20 cellular contexts compared by ENCODE assay signal in the genomic region with DNA sequence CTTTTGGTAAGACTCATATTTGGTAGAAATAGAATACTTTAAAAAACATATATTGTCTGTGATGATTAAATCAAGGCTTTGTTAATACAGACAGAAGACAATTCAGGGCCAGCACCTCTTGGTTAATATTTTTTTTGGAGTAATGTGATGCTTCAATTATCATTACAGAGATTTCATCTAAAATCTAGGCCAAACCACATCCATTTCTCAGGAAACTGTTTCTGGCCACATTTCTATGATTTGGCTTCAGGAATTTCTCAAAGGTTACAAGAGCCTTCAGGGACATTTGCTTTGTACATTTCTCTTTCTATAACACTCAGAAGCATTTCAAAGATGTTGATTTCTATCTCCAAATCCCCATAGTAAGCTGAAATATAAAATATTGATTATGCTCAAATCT.
DNase-seq lines count a peak whose midpoint lies in the region; ATAC-seq and TF ChIP-seq lines count a peak whose summit lies in the region.
"Had no signal": no experiment of that assay in that cellular context is flagged by ENCODE, and none has a peak within 500 bp of the region (broad histone marks: within the 10 kb centered on the region; RNA-seq: fewer than 3 reads in every experiment).

No MANE protein-coding gene starts in this region.

- no peak for TF ChIP-seq POLR2A in breast epithelium (IDR thresholded peaks at IDR 0.05)

- H3K27me3 ChIP-seq in SK-N-SH (ENCODE audit: insufficient read depth), result no peaks in the 10 kb centered on the region
- no peaks in the 10 kb centered on the region for H3K27me3 ChIP-seq in breast epithelium
- no peaks in the 10 kb centered on the region for H3K27me3 ChIP-seq in mammary epithelial cell (ENCODE audit: insufficient read depth, low read length)
- H3K27me3 ChIP-seq: BE2C had no signal

- no peak for ATAC-seq in GM18511 (IDR thresholded peaks at IDR 0.05; ENCODE audit: unreplicated experiment)
- no peak for ATAC-seq in HG02870 (IDR thresholded peaks at IDR 0.05; ENCODE audit: unreplicated experiment)

- peaks cover 7% of the 10 kb centered on the region for H3F3A ChIP-seq in SK-N-SH (replicated peaks; ENCODE audit: insufficient read depth)

- intact Hi-C loops in breast epithelium (cut with DNase I; ENCODE audit: low total_unique reads), result no loop called here
- intact Hi-C loops in mammary epithelial cell (cut with micrococcal nuclease), result no loop called here

- dilution Hi-C loops in mammary epithelial cell (cut with HindIII; ENCODE audit: low sequenced_read_pairs), result no loop called here

- H3K79me2 ChIP-seq in SK-N-SH (ENCODE audit: insufficient read depth) (no peaks in the 10 kb centered on the region), mammary epithelial cell (ENCODE audit: insufficient read depth, low read length) (no peaks in the 10 kb centered on the region)

- CTCF ChIA-PET in SK-N-SH (lab: Yijun Ruan, JAX) (interaction anchor here (1.0 kb wide), 1 partner anchor 39 kb away, joined by 4 read pairs; no protein-coding TSS in a partner anchor), mammary epithelial cell (lab: Charles Lee; ENCODE audit: low non-redundant PET) (no interaction called here)

- H3K9me3 ChIP-seq in SK-N-SH (no peaks in the 10 kb centered on the region), breast epithelium (no peaks in the 10 kb centered on the region), mammary epithelial cell (replicated peaks; ENCODE audit: insufficient read depth, low read length) (no peaks in the 10 kb centered on the region)
- H3K9me3 ChIP-seq: BE2C had no signal

- POLR2A ChIA-PET in SK-N-SH (lab: Yijun Ruan, JAX), result no interaction called here

- H3K27ac ChIP-seq in SK-N-SH (ENCODE audit: low read depth in 2 of 2, low read length in 1 of 2) (no peak overlapping the region; a peak in 1 of 4 replicates), breast epithelium (no peak overlapping the region), mammary epithelial cell (ENCODE audit: insufficient read depth, low read depth, low read length) (no peak overlapping the region)
- H3K27ac ChIP-seq: 22Rv1, GM23248 had no signal

- H4K20me1 ChIP-seq in SK-N-SH (ENCODE audit: insufficient read depth), result no peaks in the 10 kb centered on the region
- H4K20me1 ChIP-seq in mammary epithelial cell (ENCODE audit: insufficient read depth, low read length), result no peaks in the 10 kb centered on the region

- H3K36me3 ChIP-seq in SK-N-SH (replicated peaks in 1 of 2; ENCODE audit: control insufficient read depth in 1 of 2, insufficient read depth in 2 of 2, low read length in 1 of 2), result no peaks in the 10 kb centered on the region
- no peaks in the 10 kb centered on the region for H3K36me3 ChIP-seq in breast epithelium
- no peaks in the 10 kb centered on the region for H3K36me3 ChIP-seq in mammary epithelial cell (ENCODE audit: insufficient read depth, low read length)
- H3K36me3 ChIP-seq: BE2C had no signal

- in situ Hi-C loops in mammary epithelial cell (cut with MboI; ENCODE audit: low sequenced_read_pairs in 2 of 2), result no loop called here

- no peaks in the 10 kb centered on the region; a peak in 1 of 4 replicates for H3K4me1 ChIP-seq in SK-N-SH (ENCODE audit: control insufficient read depth in 1 of 2, insufficient read depth in 2 of 2, low read depth in 1 of 2, low read length in 1 of 2)
- H3K4me1 ChIP-seq in breast epithelium, result no peaks in the 10 kb centered on the region
- no peaks in the 10 kb centered on the region for H3K4me1 ChIP-seq in mammary epithelial cell (ENCODE audit: insufficient read depth, low read length)
- H3K4me1 ChIP-seq: BE2C had no signal

- no peak overlapping the region for H3K9ac ChIP-seq in SK-N-SH
- H3K9ac ChIP-seq in mammary epithelial cell (ENCODE audit: insufficient read depth, low read length), result no peak overlapping the region
- H3K9ac ChIP-seq: GM23248 had no signal

- no TSS peak for BruUV-seq in mammary epithelial cell (replicated peaks; lab: Mats Ljungman, UMichigan)

- no peak for TF ChIP-seq RAD21 in SK-N-SH (IDR thresholded peaks at IDR 0.05; ENCODE audit: low read length)

- no peak overlapping the region for H3K4me3 ChIP-seq in AG10803 (ENCODE audit: low read length)
- H3K4me3 ChIP-seq in SK-N-SH (ENCODE audit: low read depth in 2 of 2, low read length in 1 of 2), result no peak overlapping the region
- no peak overlapping the region for H3K4me3 ChIP-seq in choroid plexus epithelial cell (ENCODE audit: low read depth, low read length)
- H3K4me3 ChIP-seq in breast epithelium, result no peak overlapping the region
- no peak overlapping the region for H3K4me3 ChIP-seq in mammary epithelial cell (replicated peaks in 1 of 3; ENCODE audit: insufficient read depth in 1 of 3, low read depth in 2 of 3, low read length in 3 of 3)
- H3K4me3 ChIP-seq: GM23248 had no signal

- no peak for TF ChIP-seq EP300 in SK-N-SH (IDR thresholded peaks at IDR 0.05; ENCODE audit: borderline replicate concordance in 1 of 2, low read depth in 1 of 2, low read length in 1 of 2)

- DNase-seq in AG10803 (ENCODE audit: low read depth) (peak; percentile 4), SK-N-SH (no peak), amniotic epithelial cell (ENCODE audit: low read depth) (peak; percentile 17), choroid plexus epithelial cell (ENCODE audit: low read depth) (peak; percentile 34), breast epithelium (ENCODE audit: low spot score in 2 of 2) (no peak), mammary epithelial cell (no peak)
- DNase-seq: AML-193; BE2C; C1 segment of cervical spinal cord; Calu3; CD4-positive, alpha-beta memory T cell; COR-L47; DMS53; DMS79 treated with DMSO at 0.1 percent for 48 hours; GM23248; H7; HCEC 1CT had no signal

- H2AFZ ChIP-seq in SK-N-SH (ENCODE audit: low read depth) (no peak overlapping the region), mammary epithelial cell (ENCODE audit: low read depth, low read length) (no peak overlapping the region)
- H2AFZ ChIP-seq: GM23248 had no signal

- H3K4me2 ChIP-seq in SK-N-SH (no peak overlapping the region), mammary epithelial cell (ENCODE audit: insufficient read depth, low read depth, low read length) (no peak overlapping the region)

- H3K9me2 ChIP-seq in SK-N-SH, result no peaks in the 10 kb centered on the region

- TF ChIP-seq CTCF in AG10803 (conservative IDR thresholded peaks at IDR 0.05; ENCODE audit: low read length), result no peak
- TF ChIP-seq CTCF in SK-N-SH (IDR thresholded peaks at IDR 0.05), result no peak
- TF ChIP-seq CTCF in choroid plexus epithelial cell (conservative IDR thresholded peaks at IDR 0.05; ENCODE audit: low read depth, low read length), result no peak
- TF ChIP-seq CTCF in breast epithelium (IDR thresholded peaks at IDR 0.05), result no peak
- TF ChIP-seq CTCF in mammary epithelial cell (conservative IDR thresholded peaks at IDR 0.05 in 1 of 2, IDR thresholded peaks at IDR 0.05 in 1 of 2; ENCODE audit: extremely low read depth in 1 of 2, insufficient read depth in 1 of 2, low read depth in 1 of 2, low read length in 2 of 2), result no peak

TF ChIP-seq in SK-N-SH, 30 proteins besides CTCF, POLR2A, EP300 and RAD21 (continues in another document):
- TF ChIP-seq FOXM1 (IDR thresholded peaks at IDR 0.05; ENCODE audit: low read depth), result 0 out of 2 replicates have a peak, but pooled peaks have one; percentile 37
- TF ChIP-seq MAX (IDR thresholded peaks at IDR 0.05; ENCODE audit: low read depth), result no peak
- TF ChIP-seq, protein P1, sequence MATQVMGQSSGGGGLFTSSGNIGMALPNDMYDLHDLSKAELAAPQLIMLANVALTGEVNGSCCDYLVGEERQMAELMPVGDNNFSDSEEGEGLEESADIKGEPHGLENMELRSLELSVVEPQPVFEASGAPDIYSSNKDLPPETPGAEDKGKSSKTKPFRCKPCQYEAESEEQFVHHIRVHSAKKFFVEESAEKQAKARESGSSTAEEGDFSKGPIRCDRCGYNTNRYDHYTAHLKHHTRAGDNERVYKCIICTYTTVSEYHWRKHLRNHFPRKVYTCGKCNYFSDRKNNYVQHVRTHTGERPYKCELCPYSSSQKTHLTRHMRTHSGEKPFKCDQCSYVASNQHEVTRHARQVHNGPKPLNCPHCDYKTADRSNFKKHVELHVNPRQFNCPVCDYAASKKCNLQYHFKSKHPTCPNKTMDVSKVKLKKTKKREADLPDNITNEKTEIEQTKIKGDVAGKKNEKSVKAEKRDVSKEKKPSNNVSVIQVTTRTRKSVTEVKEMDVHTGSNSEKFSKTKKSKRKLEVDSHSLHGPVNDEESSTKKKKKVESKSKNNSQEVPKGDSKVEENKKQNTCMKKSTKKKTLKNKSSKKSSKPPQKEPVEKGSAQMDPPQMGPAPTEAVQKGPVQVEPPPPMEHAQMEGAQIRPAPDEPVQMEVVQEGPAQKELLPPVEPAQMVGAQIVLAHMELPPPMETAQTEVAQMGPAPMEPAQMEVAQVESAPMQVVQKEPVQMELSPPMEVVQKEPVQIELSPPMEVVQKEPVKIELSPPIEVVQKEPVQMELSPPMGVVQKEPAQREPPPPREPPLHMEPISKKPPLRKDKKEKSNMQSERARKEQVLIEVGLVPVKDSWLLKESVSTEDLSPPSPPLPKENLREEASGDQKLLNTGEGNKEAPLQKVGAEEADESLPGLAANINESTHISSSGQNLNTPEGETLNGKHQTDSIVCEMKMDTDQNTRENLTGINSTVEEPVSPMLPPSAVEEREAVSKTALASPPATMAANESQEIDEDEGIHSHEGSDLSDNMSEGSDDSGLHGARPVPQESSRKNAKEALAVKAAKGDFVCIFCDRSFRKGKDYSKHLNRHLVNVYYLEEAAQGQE (IDR thresholded peaks at IDR 0.05; ENCODE audit: low read depth, low read length), result no peak
- peak; percentile 64 for TF ChIP-seq TCF12 (IDR thresholded peaks at IDR 0.05)
- TF ChIP-seq NFIC (IDR thresholded peaks at IDR 0.05; ENCODE audit: borderline replicate concordance), result peak; percentile 49; the same call in 1 of the 2 replicates
- TF ChIP-seq USF2 (IDR thresholded peaks at IDR 0.05; ENCODE audit: borderline replicate concordance, low read depth, low read length), result no peak
- no peak for TF ChIP-seq TAF1 (IDR thresholded peaks at IDR 0.05; ENCODE audit: borderline replicate concordance, low read depth, low read length)
- TF ChIP-seq TEAD4 (IDR thresholded peaks at IDR 0.05; ENCODE audit: borderline replicate concordance, insufficient read depth), result 0 out of 2 replicates have a peak, but pooled peaks have one; percentile 31
- 0 out of 2 replicates have a peak, but pooled peaks have one; percentile 16 for TF ChIP-seq JUND (IDR thresholded peaks at IDR 0.05)

Comparison
In these comparisons a context has a peak if more than half of its experiments do, and no peak if none do; other contexts are left out.
1. DNase-seq: peak in AG10803 (single experiment), amniotic epithelial cell (single experiment) and choroid plexus epithelial cell (single experiment); none in SK-N-SH (single experiment), breast epithelium (0 of 2) and mammary epithelial cell (single experiment).